1 cellular context compared by ENCODE assay signal in the genomic region with DNA sequence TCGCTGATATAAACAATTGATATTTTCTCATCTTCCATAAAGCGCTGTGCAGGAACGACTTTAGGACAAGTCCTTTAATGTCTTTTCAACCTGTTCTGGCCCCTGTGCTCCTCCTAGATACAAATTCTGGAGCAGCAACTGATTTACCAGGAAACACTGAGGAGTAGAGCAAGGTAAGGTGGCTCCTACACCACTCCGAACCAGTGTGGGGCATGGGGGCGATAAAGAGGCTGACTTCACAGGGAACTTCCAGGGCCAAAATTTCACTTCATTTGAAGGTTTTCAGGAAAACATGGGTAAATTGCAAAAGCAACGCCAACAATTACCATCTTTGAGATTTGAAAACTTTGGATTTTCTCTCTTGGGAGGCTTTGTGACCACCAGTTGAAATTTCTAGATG.
TF ChIP-seq lines count a peak whose summit lies in the region.

No MANE protein-coding gene starts in this region.

TF ChIP-seq in GM23338, 12 proteins besides CTCF, POLR2A, EP300 and RAD21 (continued from another document):
- TF ChIP-seq ZNF462 (CRISPR knock-in tag; IDR thresholded peaks at IDR 0.05): no peak
- no peak for TF ChIP-seq NANOG (IDR thresholded peaks at IDR 0.05; ENCODE audit: borderline replicate concordance)
- TF ChIP-seq REST (IDR thresholded peaks at IDR 0.05; ENCODE audit: unreplicated experiment): no peak
- TF ChIP-seq JUNB (IDR thresholded peaks at IDR 0.05; ENCODE audit: unreplicated experiment): no peak
- TF ChIP-seq ZNF114 (CRISPR knock-in tag; IDR thresholded peaks at IDR 0.05): no peak
- no peak for TF ChIP-seq EZH2phosphoT487 (IDR thresholded peaks at IDR 0.05; ENCODE audit: unreplicated experiment)
- TF ChIP-seq, protein P1, sequence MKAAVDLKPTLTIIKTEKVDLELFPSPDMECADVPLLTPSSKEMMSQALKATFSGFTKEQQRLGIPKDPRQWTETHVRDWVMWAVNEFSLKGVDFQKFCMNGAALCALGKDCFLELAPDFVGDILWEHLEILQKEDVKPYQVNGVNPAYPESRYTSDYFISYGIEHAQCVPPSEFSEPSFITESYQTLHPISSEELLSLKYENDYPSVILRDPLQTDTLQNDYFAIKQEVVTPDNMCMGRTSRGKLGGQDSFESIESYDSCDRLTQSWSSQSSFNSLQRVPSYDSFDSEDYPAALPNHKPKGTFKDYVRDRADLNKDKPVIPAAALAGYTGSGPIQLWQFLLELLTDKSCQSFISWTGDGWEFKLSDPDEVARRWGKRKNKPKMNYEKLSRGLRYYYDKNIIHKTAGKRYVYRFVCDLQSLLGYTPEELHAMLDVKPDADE (IDR thresholded peaks at IDR 0.05): no peak
- TF ChIP-seq EZH2 (IDR thresholded peaks at IDR 0.05; ENCODE audit: low read depth, unreplicated experiment): no peak
